In genomic region chr2:136135462-136135861, GRCh38 we compare ENCODE assay signal across 14 cellular contexts. TPM values are rescaled to one million over a fixed set of nuclear protein-coding genes. Genes with fewer than 3 reads are reported as not detected.
DNase-seq lines count a peak whose midpoint lies in the region; ATAC-seq, FAIRE-seq and TF ChIP-seq lines count a peak whose summit lies in the region.
"Had no signal": no experiment of that assay in that cellular context is flagged by ENCODE, and none has a peak within 500 bp of the region (broad histone marks: within the 10 kb centered on the region; RNA-seq: fewer than 3 reads in every experiment).

No MANE protein-coding gene starts in this region.

- CTCF ChIA-PET in CD8-positive, alpha-beta memory T cell (lab: Charles Lee): interaction anchor here (0.7 to 3.1 kb wide), 8 partner anchors 8 to 247 kb away, joined by 3 to 17 read pairs (median 5); partner anchors contain the start of gene CXCR4
- CTCF ChIA-PET in GM12878 (lab: Yijun Ruan, JAX): interaction anchor here (0.6 to 3.0 kb wide), 16 partner anchors 27 to 250 kb away, joined by 3 to 15 read pairs (median 6); no protein-coding TSS in a partner anchor

- no peak for ATAC-seq in GM12878

- FAIRE-seq in GM12878 (lab: Jason Lieb, UNC) (no peak), small intestine (lab: Jason Lieb, UNC) (no peak)
- FAIRE-seq: H54 had no signal

- no peaks in the 10 kb centered on the region for H3K27me3 ChIP-seq in CD8-positive, alpha-beta memory T cell (ENCODE audit: insufficient read depth, low read length, poor library complexity, severe bottlenecking)
- peaks cover 0 to 20% of the 10 kb centered on the region in 2 experiments; a peak in 2 of 4 replicates for H3K27me3 ChIP-seq in GM12878 (replicated peaks in 1 of 2; ENCODE audit: control insufficient read depth in 2 of 2, insufficient read depth in 2 of 2, low read length in 1 of 2)
- H3K27me3 ChIP-seq in small intestine (ENCODE audit: control insufficient read depth in 2 of 2, insufficient read depth in 2 of 2, low read length in 2 of 2): no peaks in the 10 kb centered on the region
- no peaks in the 10 kb centered on the region for H3K27me3 ChIP-seq in uterus
- H3K27me3 ChIP-seq: brain microvascular endothelial cell had no signal

- H4K20me1 ChIP-seq in GM12878 (ENCODE audit: control insufficient read depth, insufficient read depth): no peaks in the 10 kb centered on the region

- H3K9me3 Mint-ChIP-seq in CD8-positive, alpha-beta memory T cell: no peaks in the 10 kb centered on the region
- H3K9me3 Mint-ChIP-seq: endodermal cell had no signal

- RAD21 ChIA-PET in GM12878 (lab: Charles Lee; ENCODE audit: unreplicated experiment): interaction anchor here (0.6 to 11.7 kb wide), 36 partner anchors 10 to 263 kb away, joined by 3 to 301 read pairs (median 4); partner anchors contain the start of gene CXCR4

- no peak for TF ChIP-seq RAD21 in GM12878 (IDR thresholded peaks at IDR 0.05; ENCODE audit: insufficient read depth, low read depth, low read length)

- TF ChIP-seq CTCF in GM12878 (IDR thresholded peaks at IDR 0.05 in 2 of 3, conservative IDR thresholded peaks at IDR 0.05 in 1 of 3; ENCODE audit: control insufficient read depth in 2 of 3, extremely low read depth in 1 of 3, insufficient read depth in 1 of 3, low read depth in 3 of 3, low read length in 3 of 3): no peak
- no peak for TF ChIP-seq CTCF in uterus (IDR thresholded peaks at IDR 0.05)

- peak in 1 of 5 donors; percentile 46 for DNase-seq in CD8-positive, alpha-beta memory T cell
- no peak for DNase-seq in GM12878 (ENCODE audit: low read depth, low spot score)
- no peak for DNase-seq in small intestine
- DNase-seq in kidney tubule cell (ENCODE audit: low spot score): no peak
- no peak for DNase-seq in uterus
- DNase-seq in Ammon's horn (ENCODE audit: low spot score): no peak
- DNase-seq: brain microvascular endothelial cell, endodermal cell, islet precursor cell had no signal

- peaks cover 0 to 2% (median 0%) of the 10 kb centered on the region in 3 donors for H3K36me3 Mint-ChIP-seq in CD8-positive, alpha-beta memory T cell

- no TSS peak for BruUV-seq in GM12878 (replicated peaks; lab: Mats Ljungman, UMichigan)

- peak overlapping the region; percentile 58 to 84 (median 76) for H3K4me3 Mint-ChIP-seq in CD8-positive, alpha-beta memory T cell
- H3K4me3 Mint-ChIP-seq: endodermal cell had no signal

- H3K4me3 ChIP-seq in CD8-positive, alpha-beta memory T cell (ENCODE audit: low read length): peak overlapping the region; percentile 35
- H3K4me3 ChIP-seq in GM12878 (no peak overlapping the region), small intestine (ENCODE audit: low read depth in 1 of 2, low read length in 2 of 2) (no peak overlapping the region), uterus (no peak overlapping the region)

- H3K27ac Mint-ChIP-seq in CD8-positive, alpha-beta memory T cell: peak overlapping the region; percentile 98 to 100 (median 99)
- H3K27ac Mint-ChIP-seq: endodermal cell had no signal

- H3K4me2 ChIP-seq in GM12878 (ENCODE audit: control insufficient read depth, insufficient read depth): peak overlapping the region; percentile 3; the same call in 1 of the 2 replicates

- no peaks in the 10 kb centered on the region for H3K36me3 ChIP-seq in CD8-positive, alpha-beta memory T cell (ENCODE audit: insufficient read depth, low read length)
- H3K36me3 ChIP-seq in KOPT-K1 (ENCODE audit: insufficient read depth, low read length) (no peaks in the 10 kb centered on the region), GM12878 (ENCODE audit: control insufficient read depth in 2 of 2, insufficient read depth in 2 of 2, low read length in 1 of 2) (no peaks in the 10 kb centered on the region), small intestine (ENCODE audit: control insufficient read depth in 2 of 2, insufficient read depth in 2 of 2, low read length in 2 of 2) (no peaks in the 10 kb centered on the region), uterus (no peaks in the 10 kb centered on the region)
- H3K36me3 ChIP-seq: brain microvascular endothelial cell had no signal

- no peak overlapping the region for H2AFZ ChIP-seq in GM12878 (ENCODE audit: control insufficient read depth, low read depth, low read length)

- H3K27me3 Mint-ChIP-seq in CD8-positive, alpha-beta memory T cell: peaks cover 0 to 8% of the 10 kb centered on the region in 2 donors

- peaks cover 93 to 100% (median 98%) of the 10 kb centered on the region in 3 donors for H3K4me1 Mint-ChIP-seq in CD8-positive, alpha-beta memory T cell

- intact Hi-C loops in GM12878 (cut with micrococcal nuclease; ENCODE audit: unreplicated experiment) (no loop called here), uterus (cut with DNase I; ENCODE audit: low total_unique reads) (no loop called here)

- no peaks in the 10 kb centered on the region for H3K79me2 ChIP-seq in GM12878 (ENCODE audit: control insufficient read depth, insufficient read depth, low read length)

- no peak for TF ChIP-seq EP300 in GM12878 (IDR thresholded peaks at IDR 0.05; ENCODE audit: borderline replicate concordance in 1 of 2, control insufficient read depth in 1 of 2, low read depth in 2 of 2, low read length in 2 of 2)

- SMC1A ChIA-PET in GM12878 (lab: Charles Lee; ENCODE audit: uncharacterized antibody, unreplicated experiment): interaction anchor here (0.7 to 11.5 kb wide), 32 partner anchors 10 to 255 kb away, joined by 3 to 234 read pairs (median 7); no protein-coding TSS in a partner anchor

- POLR2A ChIA-PET in CD8-positive, alpha-beta memory T cell (lab: Charles Lee): interaction anchor here (1.0 to 3.3 kb wide), 11 partner anchors 10 to 241 kb away, joined by 4 to 48 read pairs (median 10); partner anchors contain the start of gene CXCR4
- POLR2A ChIA-PET in GM12878 (lab: Charles Lee): interaction anchor here (0.6 to 6.5 kb wide), 17 partner anchors 10 to 241 kb away, joined by 3 to 53 read pairs (median 5); no protein-coding TSS in a partner anchor

- H3K27ac ChIP-seq in CD8-positive, alpha-beta memory T cell (ENCODE audit: low read depth, low read length): peak overlapping the region; percentile 85
- peak overlapping the region; percentile 98 for H3K27ac ChIP-seq in KOPT-K1 (ENCODE audit: low read depth, low read length, poor library complexity, severe bottlenecking)
- H3K27ac ChIP-seq in GM12878 (ENCODE audit: control insufficient read depth, insufficient read depth): no peak overlapping the region
- H3K27ac ChIP-seq in small intestine (ENCODE audit: low read depth in 1 of 2, low read length in 1 of 2): peak overlapping the region; percentile 25 to 86
- H3K27ac ChIP-seq in uterus: no peak overlapping the region
- H3K27ac ChIP-seq: brain microvascular endothelial cell, VCaP had no signal

- no peak for TF ChIP-seq POLR2A in GM12878 (IDR thresholded peaks at IDR 0.05; ENCODE audit: low read depth, low read length)
- no peak for TF ChIP-seq POLR2A in uterus (IDR thresholded peaks at IDR 0.05)

- in situ Hi-C loops in GM12878 (cut with MboI): no loop called here

- H3K9me3 ChIP-seq in CD8-positive, alpha-beta memory T cell (ENCODE audit: low read length): no peaks in the 10 kb centered on the region
- H3K9me3 ChIP-seq in KOPT-K1 (ENCODE audit: insufficient read depth, low read length, poor library complexity, severe bottlenecking): no peaks in the 10 kb centered on the region
- no peaks in the 10 kb centered on the region; the same call in 2 of the 3 replicates for H3K9me3 ChIP-seq in GM12878 (replicated peaks; ENCODE audit: control insufficient read depth, insufficient read depth, low read length)
- no peaks in the 10 kb centered on the region for H3K9me3 ChIP-seq in small intestine (ENCODE audit: control insufficient read depth, low read depth)
- H3K9me3 ChIP-seq in uterus: no peaks in the 10 kb centered on the region

- peaks cover 97% of the 10 kb centered on the region for H3K4me1 ChIP-seq in CD8-positive, alpha-beta memory T cell (ENCODE audit: insufficient read depth, low read length)
- peaks cover 43% of the 10 kb centered on the region for H3K4me1 ChIP-seq in GM12878 (ENCODE audit: control insufficient read depth, insufficient read depth, low read length)
- peaks cover 0 to 2% of the 10 kb centered on the region in 2 donors for H3K4me1 ChIP-seq in small intestine (ENCODE audit: control insufficient read depth in 2 of 2, insufficient read depth in 1 of 2, low read depth in 1 of 2, low read length in 1 of 2)
- no peaks in the 10 kb centered on the region for H3K4me1 ChIP-seq in uterus

- H3K9ac ChIP-seq in GM12878 (ENCODE audit: control insufficient read depth, insufficient read depth, low read length): no peak overlapping the region

TF ChIP-seq in GM12878, 131 proteins besides CTCF, POLR2A, EP300 and RAD21:
- 0 out of 2 replicates have a peak, but pooled peaks have one; percentile 23 for TF ChIP-seq TBL1XR1 (IDR thresholded peaks at IDR 0.05; ENCODE audit: low read depth, low read length)
- TF ChIP-seq POLR2AphosphoS5 (IDR thresholded peaks at IDR 0.05; ENCODE audit: low read length): no peak
TF ChIP-seq in GM12878: peak in this region for 1.

RNA-seq across cellular contexts. Expression of gene CXCR4, which starts 17.5 kb away (rescaled TPM):
- 100 to 1,000 TPM; 102 to 106 TPM for total RNA-seq in CD8-positive, alpha-beta memory T cell
- polyA plus RNA-seq in CD8-positive, alpha-beta memory T cell: 569 TPM
- total RNA-seq in GM12878 (2013; cell fraction: nucleolus; rRNA removed): 345 and 356 TPM in 2 replicates
- 53.3 and 59.5 TPM in 2 replicates for total RNA-seq in GM12878 (2014; rRNA removed)
- 47.2 and 48.7 TPM in 2 replicates for total RNA-seq in GM12878 (2014; rRNA removed; fragmentation: Illumina TruSeq; extraction: Trizol)
- 45.9 and 49.6 TPM in 2 replicates for total RNA-seq in GM12878 (2021)
- polyA plus RNA-seq in GM12878 (2011; ENCODE audit: low read depth): 11.9 TPM
- 489 and 749 TPM in 2 replicates for polyA plus RNA-seq in GM12878 (2011; rRNA removed)
- 908 and 922 TPM in 2 replicates for polyA plus RNA-seq in GM12878 (2011; cell fraction: cytosol; rRNA removed)
- polyA plus RNA-seq in GM12878 (2011; cell fraction: nucleus; rRNA removed): 473 and 829 TPM in 2 replicates
- 11.9 and 13.5 TPM in 2 replicates for polyA plus RNA-seq in GM12878 (2012)
- 69.2 and 78.8 TPM in 2 replicates for polyA plus RNA-seq in GM12878 (2014; fragmentation: Illumina TruSeq; extraction: Trizol)
- 10 to 100 TPM; 31.1 to 32.3 TPM for polyA plus RNA-seq in GM12878 (2014; fragmentation: Nextera tagmentation; extraction: Ambion mirVana)
- 56.7 and 65.7 TPM in 2 replicates for polyA plus RNA-seq in GM12878 (2014; rRNA removed)
- polyA plus RNA-seq in GM12878 (2016; fragmentation: Nextera tagmentation; extraction: Ambion mirVana): 10 to 100 TPM; 52.1 to 55.7 TPM
- 1,227 and 1,449 TPM in 2 replicates for polyA minus RNA-seq in GM12878 (2011; rRNA and poly(A)+ RNA removed)
- 271 and 274 TPM in 2 replicates for polyA minus RNA-seq in GM12878 (2011; cell fraction: cytosol; rRNA and poly(A)+ RNA removed)
- 348 and 356 TPM in 2 replicates for polyA minus RNA-seq in GM12878 (2011; cell fraction: nucleus; rRNA and poly(A)+ RNA removed)
- 10 to 100 TPM in 1 of 3 donors, 1 to 10 TPM in 2; 4.5 to 24.8 (median 5.4) TPM for polyA plus RNA-seq in small intestine
- total RNA-seq in uterus: 10 to 100 TPM in 2 of 4 donors, 1 to 10 TPM in 2; 2.6 to 39.5 (median 19.7) TPM
- total RNA-seq: LHCN-M2, myocyte had no signal

Comparison
In these comparisons a context has a peak if more than half of its experiments do, and no peak if none do; other contexts are left out.
1. H3K27ac ChIP-seq: peak in CD8-positive, alpha-beta memory T cell (single experiment), KOPT-K1 (single experiment) and small intestine (2 of 2); none in GM12878 (single experiment) and uterus (0 of 2).